ENCODE assay signal across 9 cellular contexts in the genomic region with DNA sequence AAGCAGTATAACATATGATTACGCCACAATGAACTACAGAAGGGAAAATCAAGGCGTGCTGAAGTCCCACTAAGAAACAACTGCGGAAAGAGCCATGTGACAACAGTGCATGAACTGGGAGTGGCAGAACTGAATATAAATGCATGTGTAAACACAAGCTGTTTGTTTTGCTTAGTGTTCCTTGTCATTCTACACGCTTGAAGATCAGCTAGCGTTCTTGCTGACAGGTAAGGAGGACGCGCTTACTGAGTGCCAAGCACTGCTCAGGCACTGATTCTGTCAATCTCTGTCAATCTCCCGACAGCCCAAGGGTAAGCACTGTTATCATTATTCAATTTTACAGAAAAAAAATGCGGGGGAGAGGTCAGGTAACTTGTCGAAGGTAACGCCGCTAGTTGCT. TPM values are rescaled to one million over a fixed set of nuclear protein-coding genes. Genes with fewer than 3 reads are reported as not detected.
DNase-seq lines count a peak whose midpoint lies in the region; ATAC-seq and TF ChIP-seq lines count a peak whose summit lies in the region.
"Had no signal": no experiment of that assay in that cellular context is flagged by ENCODE, and none has a peak within 500 bp of the region (broad histone marks: within the 10 kb centered on the region; RNA-seq: fewer than 3 reads in every experiment).

No MANE protein-coding gene starts in this region.

- peak overlapping the region; percentile 78 for H3K4me3 ChIP-seq in CD8-positive, alpha-beta memory T cell (ENCODE audit: low read length)
- H3K4me3 ChIP-seq in SJCRH30 (peak overlapping the region; percentile 92), esophagus squamous epithelium (peak overlapping the region; percentile 73 to 93 (median 90))

- H3K36me3 ChIP-seq in CD8-positive, alpha-beta memory T cell (ENCODE audit: insufficient read depth, low read length): no peaks in the 10 kb centered on the region
- H3K36me3 ChIP-seq in SJCRH30: peaks cover 15% of the 10 kb centered on the region
- H3K36me3 ChIP-seq in esophagus squamous epithelium: peaks cover 0 to 36% (median 0%) of the 10 kb centered on the region in 3 donors

- no peak for TF ChIP-seq POLR2A in esophagus squamous epithelium (IDR thresholded peaks at IDR 0.05)

- H3K9me3 ChIP-seq in CD8-positive, alpha-beta memory T cell (ENCODE audit: low read length): no peaks in the 10 kb centered on the region
- no peaks in the 10 kb centered on the region for H3K9me3 ChIP-seq in SJCRH30 (replicated peaks)
- H3K9me3 ChIP-seq in esophagus squamous epithelium: no peaks in the 10 kb centered on the region

- H3K36me3 Mint-ChIP-seq in CD8-positive, alpha-beta memory T cell: peaks cover 0 to 38% (median 8%) of the 10 kb centered on the region in 3 donors
- H3K36me3 Mint-ChIP-seq in natural killer cell treated with Interleukin-12 subunit alpha and Interleukin-12 subunit beta and Interleukin-15 and Interleukin-18, amount 100 ng/mL, for 72 hours: peaks cover 9% of the 10 kb centered on the region

- peaks cover 43% of the 10 kb centered on the region for H3K4me1 ChIP-seq in CD8-positive, alpha-beta memory T cell (ENCODE audit: insufficient read depth, low read length)
- no peaks in the 10 kb centered on the region for H3K4me1 ChIP-seq in SJCRH30
- H3K4me1 ChIP-seq in esophagus squamous epithelium: peaks cover 22 to 61% (median 38%) of the 10 kb centered on the region in 3 donors

- intact Hi-C loops in esophagus squamous epithelium (cut with DNase I): no loop called here

- no peak for DNase-seq in CD8-positive, alpha-beta memory T cell
- DNase-seq in SJCRH30 (no peak), esophagus squamous epithelium (lab: John Stamatoyannopoulos, UW) (no peak), SW 1271 (lab: John Stamatoyannopoulos, UW) (no peak), cerebellum (ENCODE audit: low spot score) (no peak)
- DNase-seq in natural killer cell treated with Interleukin-12 subunit alpha and Interleukin-12 subunit beta and Interleukin-15 and Interleukin-18, amount 100 ng/mL, for 72 hours (ENCODE audit: low spot score): no peak

- no peak overlapping the region for H3K27ac Mint-ChIP-seq in CD8-positive, alpha-beta memory T cell
- H3K27ac Mint-ChIP-seq in natural killer cell treated with Interleukin-12 subunit alpha and Interleukin-12 subunit beta and Interleukin-15 and Interleukin-18, amount 100 ng/mL, for 72 hours: no peak overlapping the region
- H3K27ac Mint-ChIP-seq: stimulated activated naive CD8-positive, alpha-beta T cell treated with anti-CD3 and anti-CD28 coated beads, Interleukin-15, Interleukin-2, amounts not matched to agents 100 ng/mL and 50 ng/mL, for 24 hours had no signal

- no peaks in the 10 kb centered on the region for H3K9me3 Mint-ChIP-seq in CD8-positive, alpha-beta memory T cell
- no peaks in the 10 kb centered on the region for H3K9me3 Mint-ChIP-seq in natural killer cell treated with Interleukin-12 subunit alpha and Interleukin-12 subunit beta and Interleukin-15 and Interleukin-18, amount 100 ng/mL, for 72 hours
- H3K9me3 Mint-ChIP-seq: stimulated activated naive CD8-positive, alpha-beta T cell treated with anti-CD3 and anti-CD28 coated beads, Interleukin-15, Interleukin-2, amounts not matched to agents 100 ng/mL and 50 ng/mL, for 24 hours had no signal

- H3K4me1 Mint-ChIP-seq in CD8-positive, alpha-beta memory T cell: peaks cover 9 to 32% (median 23%) of the 10 kb centered on the region in 3 donors
- H3K4me1 Mint-ChIP-seq in natural killer cell treated with Interleukin-12 subunit alpha and Interleukin-12 subunit beta and Interleukin-15 and Interleukin-18, amount 100 ng/mL, for 72 hours (ENCODE audit: low read depth in 2 of 2): peaks cover 27 to 33% of the 10 kb centered on the region in 2 donors

- TF ChIP-seq CTCF in esophagus squamous epithelium (IDR thresholded peaks at IDR 0.05): no peak

- peak overlapping the region; percentile 93 for H3K27ac ChIP-seq in CD8-positive, alpha-beta memory T cell (ENCODE audit: low read depth, low read length)
- H3K27ac ChIP-seq in SJCRH30 (peak overlapping the region; percentile 77; the same call in 1 of the 2 replicates), esophagus squamous epithelium (peak overlapping the region; percentile 96 to 97 (median 97))

- H3K4me3 Mint-ChIP-seq in CD8-positive, alpha-beta memory T cell: no peak overlapping the region
- H3K4me3 Mint-ChIP-seq in natural killer cell treated with Interleukin-12 subunit alpha and Interleukin-12 subunit beta and Interleukin-15 and Interleukin-18, amount 100 ng/mL, for 72 hours: no peak overlapping the region
- H3K4me3 Mint-ChIP-seq: stimulated activated naive CD8-positive, alpha-beta T cell treated with anti-CD3 and anti-CD28 coated beads, Interleukin-15, Interleukin-2, amounts not matched to agents 100 ng/mL and 50 ng/mL, for 24 hours had no signal

- no peaks in the 10 kb centered on the region for H3K27me3 Mint-ChIP-seq in CD8-positive, alpha-beta memory T cell
- H3K27me3 Mint-ChIP-seq in natural killer cell treated with Interleukin-12 subunit alpha and Interleukin-12 subunit beta and Interleukin-15 and Interleukin-18, amount 100 ng/mL, for 72 hours: no peaks in the 10 kb centered on the region
- H3K27me3 Mint-ChIP-seq: stimulated activated naive CD8-positive, alpha-beta T cell treated with anti-CD3 and anti-CD28 coated beads, Interleukin-15, Interleukin-2, amounts not matched to agents 100 ng/mL and 50 ng/mL, for 24 hours had no signal

- POLR2A ChIA-PET in CD8-positive, alpha-beta memory T cell (lab: Charles Lee): interaction anchor here (0.9 to 3.4 kb wide), 7 partner anchors 30 to 852 kb away, joined by 3 to 43 read pairs (median 6); a partner anchor contains a TSS

- CTCF ChIA-PET in CD8-positive, alpha-beta memory T cell (lab: Charles Lee): interaction anchor here (1.1 to 1.5 kb wide), 5 partner anchors 13 to 852 kb away, joined by 3 to 10 read pairs (median 5); a partner anchor contains a TSS

- WGBS in esophagus squamous epithelium, 2 donors: 0 to 1% methylated on average over 12 of the region's 12 CpGs

- H3K27me3 ChIP-seq in CD8-positive, alpha-beta memory T cell (ENCODE audit: insufficient read depth, low read length, poor library complexity, severe bottlenecking): no peaks in the 10 kb centered on the region
- H3K27me3 ChIP-seq in SJCRH30 (no peaks in the 10 kb centered on the region), esophagus squamous epithelium (no peaks in the 10 kb centered on the region)

- peak; percentile 34 for ATAC-seq in GM19328 (IDR thresholded peaks at IDR 0.05; ENCODE audit: unreplicated experiment)
- ATAC-seq in HG03196 (IDR thresholded peaks at IDR 0.05; ENCODE audit: unreplicated experiment): peak; percentile 27
- peak; percentile 51 to 67 for ATAC-seq in natural killer cell treated with Interleukin-12 subunit alpha and Interleukin-12 subunit beta and Interleukin-15 and Interleukin-18, amount 100 ng/mL, for 72 hours

RNA-seq across cellular contexts. Expression of a gene that starts 0.5 kb away (rescaled TPM):
- total RNA-seq in CD8-positive, alpha-beta memory T cell: 10 to 100 TPM; 26.0 to 28.2 TPM
- 23.0 TPM for polyA plus RNA-seq in CD8-positive, alpha-beta memory T cell
- 33.5 and 37.1 TPM in 2 replicates for total RNA-seq in SJCRH30 (2014; rRNA removed; shearing (Covaris generic))
- total RNA-seq in esophagus squamous epithelium (10 to 100 TPM; 10.6 to 20.0 (median 15.0) TPM), cerebellum (13.1 TPM)
- total RNA-seq in natural killer cell treated with Interleukin-12 subunit alpha and Interleukin-12 subunit beta and Interleukin-15 and Interleukin-18, amount 100 ng/mL, for 72 hours: 10 to 100 TPM; 20.7 to 31.8 TPM

RNA-seq across cellular contexts. Expression of a gene that starts 0.6 kb away (rescaled TPM):
- total RNA-seq in CD8-positive, alpha-beta memory T cell: 100 to 1,000 TPM; 296 to 298 TPM
- polyA plus RNA-seq in CD8-positive, alpha-beta memory T cell: 478 TPM
- total RNA-seq in SJCRH30 (2014; rRNA removed; shearing (Covaris generic)): 410 and 446 TPM in 2 replicates
- total RNA-seq in esophagus squamous epithelium: 100 to 1,000 TPM; 152 to 258 (median 213) TPM
- total RNA-seq in natural killer cell treated with Interleukin-12 subunit alpha and Interleukin-12 subunit beta and Interleukin-15 and Interleukin-18, amount 100 ng/mL, for 72 hours: 100 to 1,000 TPM; 154 to 204 TPM
- 105 TPM for total RNA-seq in cerebellum

RNA-seq across cellular contexts. Expression of a gene that starts 30.8 kb away (rescaled TPM):
- total RNA-seq in CD8-positive, alpha-beta memory T cell: 100 to 1,000 TPM; 155 to 158 TPM
- 115 TPM for polyA plus RNA-seq in CD8-positive, alpha-beta memory T cell
- 84.7 and 93.1 TPM in 2 replicates for total RNA-seq in SJCRH30 (2014; rRNA removed; shearing (Covaris generic))
- total RNA-seq in esophagus squamous epithelium: 10 to 100 TPM; 41.0 to 71.3 (median 60.7) TPM
- total RNA-seq in natural killer cell treated with Interleukin-12 subunit alpha and Interleukin-12 subunit beta and Interleukin-15 and Interleukin-18, amount 100 ng/mL, for 72 hours: 10 to 100 TPM; 70.2 to 79.3 TPM
- 37.9 TPM for total RNA-seq in cerebellum
